ENCODE assay signal across 8 cellular contexts in the genomic region with DNA sequence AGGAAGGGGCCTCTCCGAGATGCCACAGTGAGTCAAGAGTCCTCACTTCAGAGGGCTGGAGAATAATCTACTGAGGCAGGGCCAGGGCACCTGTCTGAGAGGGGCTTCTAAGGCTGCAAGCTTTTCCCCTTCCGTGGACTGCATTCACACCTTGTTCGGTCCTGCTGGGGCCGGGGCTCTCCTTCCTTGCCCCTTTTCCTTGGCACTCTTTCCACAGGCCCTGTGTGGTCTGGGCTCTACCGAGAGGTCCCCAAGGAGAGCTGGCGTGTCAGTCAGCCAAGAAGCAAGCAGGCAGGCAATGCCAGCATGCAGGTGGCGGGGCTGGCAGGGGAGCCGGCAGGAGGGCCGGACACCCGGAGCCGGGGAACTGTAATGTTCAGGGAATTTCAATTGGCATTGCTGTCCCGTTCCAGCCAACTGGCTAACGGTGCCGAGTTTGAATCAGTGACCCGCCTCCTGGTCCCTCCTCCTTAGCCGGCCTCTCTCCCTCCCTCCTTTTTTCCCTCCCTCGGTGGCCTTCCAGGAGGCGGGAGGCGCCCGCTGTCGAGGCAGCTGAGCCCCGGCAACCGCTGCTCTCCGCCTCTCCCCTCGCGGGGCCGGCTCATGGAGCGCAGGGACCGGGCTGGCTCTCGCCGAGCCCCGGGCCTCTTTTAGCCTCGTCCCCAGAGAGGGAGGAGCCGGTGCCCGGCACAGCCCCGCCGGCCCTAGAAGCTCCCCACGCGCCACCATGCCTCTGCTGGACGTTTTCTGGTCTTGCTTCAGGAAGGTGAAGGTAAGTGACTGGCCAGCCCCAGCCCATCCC. TPM values are rescaled to one million over a fixed set of nuclear protein-coding genes. Genes with fewer than 3 reads are reported as not detected.
DNase-seq lines count a peak whose midpoint lies in the region; ATAC-seq and TF ChIP-seq lines count a peak whose summit lies in the region.

A gene with protein sequence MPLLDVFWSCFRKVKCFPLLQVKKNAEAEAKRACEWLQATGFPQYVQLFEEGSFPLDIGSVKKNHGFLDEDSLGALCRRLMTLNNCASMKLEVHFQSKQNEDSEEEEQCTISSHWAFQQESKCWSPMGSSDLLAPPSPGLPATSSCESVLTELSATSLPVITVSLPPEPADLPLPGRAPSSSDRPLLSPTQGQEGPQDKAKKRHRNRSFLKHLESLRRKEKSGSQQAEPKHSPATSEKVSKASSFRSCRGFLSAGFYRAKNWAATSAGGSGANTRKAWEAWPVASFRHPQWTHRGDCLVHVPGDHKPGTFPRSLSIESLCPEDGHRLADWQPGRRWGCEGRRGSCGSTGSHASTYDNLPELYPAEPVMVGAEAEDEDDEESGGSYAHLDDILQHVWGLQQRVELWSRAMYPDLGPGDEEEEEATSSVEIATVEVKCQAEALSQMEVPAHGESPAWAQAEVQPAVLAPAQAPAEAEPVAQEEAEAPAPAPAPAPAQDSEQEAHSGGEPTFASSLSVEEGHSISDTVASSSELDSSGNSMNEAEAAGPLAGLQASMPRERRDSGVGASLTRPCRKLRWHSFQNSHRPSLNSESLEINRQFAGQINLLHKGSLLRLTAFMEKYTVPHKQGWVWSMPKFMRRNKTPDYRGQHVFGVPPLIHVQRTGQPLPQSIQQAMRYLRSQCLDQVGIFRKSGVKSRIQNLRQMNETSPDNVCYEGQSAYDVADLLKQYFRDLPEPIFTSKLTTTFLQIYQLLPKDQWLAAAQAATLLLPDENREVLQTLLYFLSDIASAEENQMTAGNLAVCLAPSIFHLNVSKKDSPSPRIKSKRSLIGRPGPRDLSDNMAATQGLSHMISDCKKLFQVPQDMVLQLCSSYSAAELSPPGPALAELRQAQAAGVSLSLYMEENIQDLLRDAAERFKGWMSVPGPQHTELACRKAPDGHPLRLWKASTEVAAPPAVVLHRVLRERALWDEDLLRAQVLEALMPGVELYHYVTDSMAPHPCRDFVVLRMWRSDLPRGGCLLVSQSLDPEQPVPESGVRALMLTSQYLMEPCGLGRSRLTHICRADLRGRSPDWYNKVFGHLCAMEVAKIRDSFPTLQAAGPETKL (plus strand): TSS at position 511 of the 802 bp plus-strand sequence. CDS start 217 bp downstream, at position 728.

- ATAC-seq in Panc1: peak; percentile 91
- no peak for ATAC-seq in HG03439 (IDR thresholded peaks at IDR 0.05; ENCODE audit: unreplicated experiment)

- in situ Hi-C loops in Panc1 (cut with HindIII; ENCODE audit: low pct_unique_long_range_greater_than_20kb, low sequenced_read_pairs): no loop called here

- peaks cover 4% of the 10 kb centered on the region for H3K36me3 Mint-ChIP-seq in neural crest cell (ENCODE audit: low read depth)

- H3K27ac Mint-ChIP-seq in neural crest cell (ENCODE audit: unreplicated experiment): no peak within 1 kb of the TSS

- H3K9me3 Mint-ChIP-seq in neural crest cell: no peaks in the 10 kb centered on the region

- peak within 1 kb of the TSS; percentile 48 to 71 for H3K4me3 ChIP-seq in Panc1 (ENCODE audit: low read depth in 2 of 2, low read length in 2 of 2)
- peak within 1 kb of the TSS; percentile 36 for H3K4me3 ChIP-seq in fibroblast of mammary gland (ENCODE audit: control insufficient read depth, low read depth, low read length)

- no peaks in the 10 kb centered on the region for H3K27me3 ChIP-seq in Panc1 (ENCODE audit: control insufficient read depth, insufficient read depth, low read length)

- peaks cover 19% of the 10 kb centered on the region for H3K4me1 ChIP-seq in Panc1 (ENCODE audit: control insufficient read depth, insufficient read depth, low read length)

- peaks cover 12% of the 10 kb centered on the region for H3K4me1 Mint-ChIP-seq in neural crest cell

- CTCF ChIA-PET in Panc1 (lab: Charles Lee): no interaction called here

- peak within 1 kb of the TSS; percentile 85 for H3K27ac ChIP-seq in Panc1 (ENCODE audit: low read length)

- BruUV-seq in Panc1 (replicated peaks; lab: Mats Ljungman, UMichigan): no TSS peak

- no peak within 1 kb of the TSS for H3K4me3 Mint-ChIP-seq in neural crest cell

- no peaks in the 10 kb centered on the region for H3K9me3 ChIP-seq in Panc1 (ENCODE audit: control insufficient read depth, insufficient read depth, low read depth, low read length)

- POLR2A ChIA-PET in Panc1 (lab: Charles Lee): no interaction called here

- intact Hi-C loops in Panc1 (cut with micrococcal nuclease; ENCODE audit: unreplicated experiment): no loop called here

- TF ChIP-seq CTCF in Panc1 (IDR thresholded peaks at IDR 0.05) (peak; percentile 36), fibroblast of mammary gland (conservative IDR thresholded peaks at IDR 0.05; ENCODE audit: control insufficient read depth, insufficient read depth, low read depth, low read length) (no peak), neural crest cell (conservative IDR thresholded peaks at IDR 0.05) (no peak)

- peak; percentile 80 for DNase-seq in AG20443 (ENCODE audit: low spot score)
- DNase-seq in Panc1 (ENCODE audit: low read depth, low spot score): no peak
- peak; percentile 52 for DNase-seq in fibroblast of mammary gland (ENCODE audit: low read depth)
- peak; percentile 12 for DNase-seq in neural crest cell (ENCODE audit: low read depth, low spot score)
- no peak for DNase-seq in stimulated activated CD8-positive, alpha-beta memory T cell treated with anti-CD3 and anti-CD28 coated beads, Interleukin-4, amount 100 ng/mL, for 48 hours
- DNase-seq in NOMO-1 treated with dmso at 0.1 percent for 144 hours (lab: John Stamatoyannopoulos, UW; ENCODE audit: unreplicated experiment): no peak
- no peak for DNase-seq in Kasumi-1 (lab: John Stamatoyannopoulos, UW)

- H3K36me3 ChIP-seq in Panc1 (ENCODE audit: control insufficient read depth, insufficient read depth, low read length): no peaks in the 10 kb centered on the region

- no peaks in the 10 kb centered on the region for H3K27me3 Mint-ChIP-seq in neural crest cell (ENCODE audit: low read depth)

RNA-seq across cellular contexts. Expression of the gene that starts here (rescaled TPM):
- 4.6 TPM for total RNA-seq in Panc1 (2021; ENCODE audit: unreplicated experiment)
- polyA plus RNA-seq in Panc1 (2012; ENCODE audit: insufficient read length): 2.7 TPM
- total RNA-seq in neural crest cell: 1.5 and 1.8 TPM in 2 replicates

Comparison
In these comparisons a context has a peak if more than half of its experiments do, and no peak if none do; other contexts are left out.
1. DNase-seq: peak in AG20443 (single experiment), fibroblast of mammary gland (single experiment) and neural crest cell (single experiment); none in Panc1 (single experiment), stimulated activated CD8-positive, alpha-beta memory T cell treated with anti-CD3 and anti-CD28 coated beads, Interleukin-4, amount 100 ng/mL, for 48 hours (single experiment), NOMO-1 treated with dmso at 0.1 percent for 144 hours (single experiment) and Kasumi-1 (0 of 2).